1 cellular context compared by ENCODE assay signal in the genomic region with DNA sequence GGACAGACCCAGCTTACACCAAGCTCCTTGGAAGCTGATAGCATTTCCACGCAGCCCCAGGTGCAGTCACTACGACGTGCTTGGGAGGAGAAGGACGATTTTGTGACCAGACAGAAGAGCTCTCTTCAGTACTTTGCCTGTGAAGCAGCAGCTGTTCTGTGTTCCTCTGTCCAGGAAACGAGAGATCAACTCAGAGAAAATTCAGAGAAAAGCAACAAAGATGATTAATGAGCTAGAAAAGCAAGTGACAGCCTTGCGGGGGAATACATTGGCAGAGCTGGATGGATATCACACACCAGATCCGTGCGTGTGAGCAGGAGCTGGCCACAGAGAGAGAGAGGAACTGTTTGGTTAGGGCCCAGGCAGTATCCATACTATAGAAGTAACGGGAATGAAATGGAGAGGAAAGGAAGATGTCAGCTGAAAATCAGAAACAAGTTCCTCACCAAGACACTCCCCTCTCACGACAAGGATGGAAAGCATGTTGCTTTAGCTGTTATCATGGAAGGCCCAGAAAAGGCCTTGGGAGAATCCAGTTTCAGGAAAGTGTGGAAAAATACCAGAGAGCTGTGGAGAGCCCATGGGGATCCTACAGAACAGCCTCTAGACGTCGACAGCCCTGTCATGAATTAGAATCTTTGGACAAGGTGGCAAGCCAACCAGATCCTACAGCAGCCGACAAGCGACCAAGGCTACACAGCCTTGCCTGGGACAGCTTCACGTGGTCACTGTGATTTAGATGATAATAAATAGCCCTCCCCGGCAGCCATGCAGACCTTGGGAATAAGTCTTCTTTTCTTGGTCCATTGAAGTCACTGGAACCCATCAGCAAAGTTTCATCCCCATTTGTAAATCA.
TF ChIP-seq lines count a peak whose summit lies in the region.

No MANE protein-coding gene starts in this region.

TF ChIP-seq in K562, 482 proteins besides CTCF, POLR2A, EP300 and RAD21 (continued from another document and continues in another):
- TF ChIP-seq, protein P1, sequence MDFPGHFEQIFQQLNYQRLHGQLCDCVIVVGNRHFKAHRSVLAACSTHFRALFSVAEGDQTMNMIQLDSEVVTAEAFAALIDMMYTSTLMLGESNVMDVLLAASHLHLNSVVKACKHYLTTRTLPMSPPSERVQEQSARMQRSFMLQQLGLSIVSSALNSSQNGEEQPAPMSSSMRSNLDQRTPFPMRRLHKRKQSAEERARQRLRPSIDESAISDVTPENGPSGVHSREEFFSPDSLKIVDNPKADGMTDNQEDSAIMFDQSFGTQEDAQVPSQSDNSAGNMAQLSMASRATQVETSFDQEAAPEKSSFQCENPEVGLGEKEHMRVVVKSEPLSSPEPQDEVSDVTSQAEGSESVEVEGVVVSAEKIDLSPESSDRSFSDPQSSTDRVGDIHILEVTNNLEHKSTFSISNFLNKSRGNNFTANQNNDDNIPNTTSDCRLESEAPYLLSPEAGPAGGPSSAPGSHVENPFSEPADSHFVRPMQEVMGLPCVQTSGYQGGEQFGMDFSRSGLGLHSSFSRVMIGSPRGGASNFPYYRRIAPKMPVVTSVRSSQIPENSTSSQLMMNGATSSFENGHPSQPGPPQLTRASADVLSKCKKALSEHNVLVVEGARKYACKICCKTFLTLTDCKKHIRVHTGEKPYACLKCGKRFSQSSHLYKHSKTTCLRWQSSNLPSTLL (IDR thresholded peaks at IDR 0.05) = no peak
- TF ChIP-seq AFF4 (CRISPR knock-in tag; IDR thresholded peaks at IDR 0.05) (no peak), ZC3H11A (IDR thresholded peaks at IDR 0.05; ENCODE audit: low read depth, low read length) (no peak), PBX2 (CRISPR knock-in tag; IDR thresholded peaks at IDR 0.05; ENCODE audit: low read depth) (no peak), PBX2 (tag; conservative IDR thresholded peaks at IDR 0.05; ENCODE audit: low read depth) (peak; percentile 92), ZNF766 (CRISPR knock-in tag; conservative IDR thresholded peaks at IDR 0.05) (no peak), SMC3 (conservative IDR thresholded peaks at IDR 0.05; ENCODE audit: insufficient read depth, low read depth, low read length) (no peak), MTF1 (CRISPR knock-in tag; IDR thresholded peaks at IDR 0.05; ENCODE audit: borderline replicate concordance) (no peak), POLR3G (IDR thresholded peaks at IDR 0.05; ENCODE audit: extremely low read depth, insufficient read length, insufficient replicate concordance) (no peak), SAFB (IDR thresholded peaks at IDR 0.05; ENCODE audit: borderline replicate concordance, low read depth, low read length) (no peak), KLF6 (CRISPR knock-in tag; IDR thresholded peaks at IDR 0.05; ENCODE audit: borderline replicate concordance) (no peak), RCOR1 (IDR thresholded peaks at IDR 0.05; ENCODE audit: borderline replicate concordance in 1 of 2, low read depth in 2 of 2, low read length in 2 of 2) (peak in 1 of 2 experiments; percentile 43; a peak in 1 of 4 replicates), SMAD3 (CRISPR knock-in tag; conservative IDR thresholded peaks at IDR 0.05) (no peak), ETV5 (CRISPR knock-in tag; IDR thresholded peaks at IDR 0.05; ENCODE audit: low read depth) (0 out of 2 replicates have a peak, but pooled peaks have one; percentile 34), BHLHE40 (IDR thresholded peaks at IDR 0.05; ENCODE audit: low read length) (peak; percentile 5; the same call in 1 of the 2 replicates), GATAD2B (IDR thresholded peaks at IDR 0.05; ENCODE audit: borderline replicate concordance) (no peak), ZNF121 (CRISPR knock-in tag; conservative IDR thresholded peaks at IDR 0.05) (no peak), ZNF395 (CRISPR knock-in tag; IDR thresholded peaks at IDR 0.05) (peak; percentile 64; the same call in 1 of the 2 replicates), HNRNPUL1 (IDR thresholded peaks at IDR 0.05; ENCODE audit: low read length) (no peak), ZBTB7A (IDR thresholded peaks at IDR 0.05; ENCODE audit: borderline replicate concordance, control insufficient read depth, low read depth, low read length) (no peak), SP1 (CRISPR knock-in tag; IDR thresholded peaks at IDR 0.05) (0 out of 2 replicates have a peak, but pooled peaks have one; percentile 27), PHF8 (IDR thresholded peaks at IDR 0.05; ENCODE audit: borderline replicate concordance, low read length) (peak; percentile 5; the same call in 1 of the 2 replicates), E4F1 (CRISPR knock-in tag; IDR thresholded peaks at IDR 0.05; ENCODE audit: borderline replicate concordance) (no peak), EGR1 (conservative IDR thresholded peaks at IDR 0.05) (no peak; the same call in 1 of the 2 replicates), MXI1 (IDR thresholded peaks at IDR 0.05; ENCODE audit: low read depth, low read length) (no peak), ATF1 (CRISPR knock-in tag; IDR thresholded peaks at IDR 0.05) (no peak), ATF1 (tag; IDR thresholded peaks at IDR 0.05) (no peak), PYGO2 (tag; IDR thresholded peaks at IDR 0.05) (no peak), POU5F1 (IDR thresholded peaks at IDR 0.05; ENCODE audit: borderline replicate concordance, low read depth, low read length, partially characterized antibody) (no peak), CHD1 (IDR thresholded peaks at IDR 0.05; ENCODE audit: low read length) (no peak), ZNF134 (CRISPR knock-in tag; conservative IDR thresholded peaks at IDR 0.05) (no peak), SIN3B (IDR thresholded peaks at IDR 0.05; ENCODE audit: low read depth) (no peak), TAF7 (tag; IDR thresholded peaks at IDR 0.05) (no peak), TBP (optimal IDR thresholded peaks at IDR 0.05; ENCODE audit: low read depth, low read length) (no peak), NBN (IDR thresholded peaks at IDR 0.05; ENCODE audit: low read depth) (no peak), RBM22 (IDR thresholded peaks at IDR 0.05; ENCODE audit: low read depth, low read length, poor library complexity, severe bottlenecking) (no peak)
- TF ChIP-seq, protein P2, sequence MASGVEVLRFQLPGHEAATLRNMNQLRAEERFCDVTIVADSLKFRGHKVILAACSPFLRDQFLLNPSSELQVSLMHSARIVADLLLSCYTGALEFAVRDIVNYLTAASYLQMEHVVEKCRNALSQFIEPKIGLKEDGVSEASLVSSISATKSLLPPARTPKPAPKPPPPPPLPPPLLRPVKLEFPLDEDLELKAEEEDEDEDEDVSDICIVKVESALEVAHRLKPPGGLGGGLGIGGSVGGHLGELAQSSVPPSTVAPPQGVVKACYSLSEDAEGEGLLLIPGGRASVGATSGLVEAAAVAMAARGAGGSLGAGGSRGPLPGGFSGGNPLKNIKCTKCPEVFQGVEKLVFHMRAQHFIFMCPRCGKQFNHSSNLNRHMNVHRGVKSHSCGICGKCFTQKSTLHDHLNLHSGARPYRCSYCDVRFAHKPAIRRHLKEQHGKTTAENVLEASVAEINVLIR (CRISPR knock-in tag; IDR thresholded peaks at IDR 0.05) = no peak
- TF ChIP-seq, protein P3, sequence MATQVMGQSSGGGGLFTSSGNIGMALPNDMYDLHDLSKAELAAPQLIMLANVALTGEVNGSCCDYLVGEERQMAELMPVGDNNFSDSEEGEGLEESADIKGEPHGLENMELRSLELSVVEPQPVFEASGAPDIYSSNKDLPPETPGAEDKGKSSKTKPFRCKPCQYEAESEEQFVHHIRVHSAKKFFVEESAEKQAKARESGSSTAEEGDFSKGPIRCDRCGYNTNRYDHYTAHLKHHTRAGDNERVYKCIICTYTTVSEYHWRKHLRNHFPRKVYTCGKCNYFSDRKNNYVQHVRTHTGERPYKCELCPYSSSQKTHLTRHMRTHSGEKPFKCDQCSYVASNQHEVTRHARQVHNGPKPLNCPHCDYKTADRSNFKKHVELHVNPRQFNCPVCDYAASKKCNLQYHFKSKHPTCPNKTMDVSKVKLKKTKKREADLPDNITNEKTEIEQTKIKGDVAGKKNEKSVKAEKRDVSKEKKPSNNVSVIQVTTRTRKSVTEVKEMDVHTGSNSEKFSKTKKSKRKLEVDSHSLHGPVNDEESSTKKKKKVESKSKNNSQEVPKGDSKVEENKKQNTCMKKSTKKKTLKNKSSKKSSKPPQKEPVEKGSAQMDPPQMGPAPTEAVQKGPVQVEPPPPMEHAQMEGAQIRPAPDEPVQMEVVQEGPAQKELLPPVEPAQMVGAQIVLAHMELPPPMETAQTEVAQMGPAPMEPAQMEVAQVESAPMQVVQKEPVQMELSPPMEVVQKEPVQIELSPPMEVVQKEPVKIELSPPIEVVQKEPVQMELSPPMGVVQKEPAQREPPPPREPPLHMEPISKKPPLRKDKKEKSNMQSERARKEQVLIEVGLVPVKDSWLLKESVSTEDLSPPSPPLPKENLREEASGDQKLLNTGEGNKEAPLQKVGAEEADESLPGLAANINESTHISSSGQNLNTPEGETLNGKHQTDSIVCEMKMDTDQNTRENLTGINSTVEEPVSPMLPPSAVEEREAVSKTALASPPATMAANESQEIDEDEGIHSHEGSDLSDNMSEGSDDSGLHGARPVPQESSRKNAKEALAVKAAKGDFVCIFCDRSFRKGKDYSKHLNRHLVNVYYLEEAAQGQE (CRISPR knock-in tag; IDR thresholded peaks at IDR 0.05; ENCODE audit: low read depth) = no peak
- TF ChIP-seq, protein P4, sequence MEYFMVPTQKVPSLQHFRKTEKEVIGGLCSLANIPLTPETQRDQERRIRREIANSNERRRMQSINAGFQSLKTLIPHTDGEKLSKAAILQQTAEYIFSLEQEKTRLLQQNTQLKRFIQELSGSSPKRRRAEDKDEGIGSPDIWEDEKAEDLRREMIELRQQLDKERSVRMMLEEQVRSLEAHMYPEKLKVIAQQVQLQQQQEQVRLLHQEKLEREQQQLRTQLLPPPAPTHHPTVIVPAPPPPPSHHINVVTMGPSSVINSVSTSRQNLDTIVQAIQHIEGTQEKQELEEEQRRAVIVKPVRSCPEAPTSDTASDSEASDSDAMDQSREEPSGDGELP (CRISPR knock-in tag; IDR thresholded peaks at IDR 0.05; ENCODE audit: borderline replicate concordance) = no peak; the same call in 1 of the 2 replicates
